Comparison of ENCODE assay signal across 17 cellular contexts in genomic region chr3:15333957-15334263, GRCh38. TPM values are rescaled to one million over a fixed set of nuclear protein-coding genes. Genes with fewer than 3 reads are reported as not detected.
DNase-seq lines count a peak whose midpoint lies in the region; TF ChIP-seq lines count a peak whose summit lies in the region.
"Had no signal": no experiment of that assay in that cellular context is flagged by ENCODE, and none has a peak within 500 bp of the region (broad histone marks: within the 10 kb centered on the region; RNA-seq: fewer than 3 reads in every experiment).

No MANE protein-coding gene starts in this region.

- no peaks in the 10 kb centered on the region for H4K20me1 ChIP-seq in PC-9 (ENCODE audit: insufficient read depth)

- TF ChIP-seq CTCF in PC-9 (conservative IDR thresholded peaks at IDR 0.05) (no peak), nephron (IDR thresholded peaks at IDR 0.05; ENCODE audit: unreplicated experiment in 3 of 3) (no peak)

- CTCF ChIA-PET in PC-9 (lab: Charles Lee), result interaction anchor here (0.6 to 1.9 kb wide), 2 partner anchors 52 to 65 kb away, joined by 4 to 10 read pairs; no protein-coding TSS in a partner anchor
- CTCF ChIA-PET in activated naive CD4-positive, alpha-beta T cell treated with anti-CD3 and anti-CD28 coated beads, Interleukin-2, amount 10 ng/mL, durations not matched to agents 7 days and 5 days (lab: Charles Lee), result interaction anchor here (1.1 to 12.6 kb wide), 14 partner anchors 8 to 131 kb away, joined by 3 to 182 read pairs (median 4); no protein-coding TSS in a partner anchor

- H3K4me3 ChIP-seq in PC-9, result no peak overlapping the region
- H3K4me3 ChIP-seq: BLaER1, HAP-1 had no signal

- no peaks in the 10 kb centered on the region for H3K9me3 Mint-ChIP-seq in T-helper 2 cell treated with Interferon-gamma antibody and Interleukin-4, amounts not matched to agents 5 μg/mL and 100 μg/mL, for 36 hours
- H3K9me3 Mint-ChIP-seq in nephron, result no peaks in the 10 kb centered on the region
- no peaks in the 10 kb centered on the region for H3K9me3 Mint-ChIP-seq in activated naive CD4-positive, alpha-beta T cell treated with anti-CD3 and anti-CD28 coated beads, Interleukin-2, amount 10 ng/mL, durations not matched to agents 7 days and 5 days

- H3F3A ChIP-seq in PC-9 (ENCODE audit: insufficient read depth, low read depth), result peaks cover 6% of the 10 kb centered on the region

- H3K36me3 ChIP-seq in PC-9 (ENCODE audit: low read depth), result no peaks in the 10 kb centered on the region
- H3K36me3 ChIP-seq: BLaER1, HAP-1 had no signal

- peaks cover 19% of the 10 kb centered on the region for H3K36me3 Mint-ChIP-seq in T-helper 2 cell treated with Interferon-gamma antibody and Interleukin-4, amounts not matched to agents 5 μg/mL and 100 μg/mL, for 36 hours (ENCODE audit: low read depth)
- no peaks in the 10 kb centered on the region for H3K36me3 Mint-ChIP-seq in nephron (ENCODE audit: low read depth)
- H3K36me3 Mint-ChIP-seq in activated naive CD4-positive, alpha-beta T cell treated with anti-CD3 and anti-CD28 coated beads, Interleukin-2, amount 10 ng/mL, durations not matched to agents 7 days and 5 days, result peaks cover 25% of the 10 kb centered on the region

- H3K4me1 ChIP-seq in PC-9 (replicated peaks; ENCODE audit: insufficient read depth), result peaks cover 57% of the 10 kb centered on the region

- H3K79me2 ChIP-seq in PC-9 (ENCODE audit: low read depth), result peaks cover 31% of the 10 kb centered on the region

- peak overlapping the region; percentile 32 for H3K4me2 ChIP-seq in PC-9
- H3K4me2 ChIP-seq: BLaER1, SK-N-SH had no signal

- no peaks in the 10 kb centered on the region for H3K27me3 ChIP-seq in PC-9 (ENCODE audit: insufficient read depth, low read depth)

- H3K4me1 Mint-ChIP-seq in T-helper 2 cell treated with Interferon-gamma antibody and Interleukin-4, amounts not matched to agents 5 μg/mL and 100 μg/mL, for 36 hours (ENCODE audit: low read depth), result peaks cover 34% of the 10 kb centered on the region
- H3K4me1 Mint-ChIP-seq in nephron, result peaks cover 32% of the 10 kb centered on the region
- peaks cover 53% of the 10 kb centered on the region for H3K4me1 Mint-ChIP-seq in activated naive CD4-positive, alpha-beta T cell treated with anti-CD3 and anti-CD28 coated beads, Interleukin-2, amount 10 ng/mL, durations not matched to agents 7 days and 5 days

- DNase-seq in T-helper 2 cell treated with Interferon-gamma antibody and Interleukin-4, amounts not matched to agents 5 μg/mL and 100 μg/mL, for 36 hours (ENCODE audit: low spot score), result no peak
- DNase-seq in T-helper 2 cell, result no peak
- no peak for DNase-seq in PC-9
- DNase-seq in central memory CD4-positive, alpha-beta T cell, result no peak
- DNase-seq in activated naive CD4-positive, alpha-beta T cell treated with anti-CD3 and anti-CD28 coated beads, Interleukin-2, amount 10 ng/mL, durations not matched to agents 7 days and 5 days, result no peak
- DNase-seq in H4 (ENCODE audit: low spot score), result no peak
- DNase-seq: DMS79, NCI-H1105, NCI-H1694, NCI-H2081 treated with DMSO at 0.1 percent for 48 hours, NCI-H446 treated with DMSO at 0.1 percent for 48 hours, NCI-H748 treated with DMSO at 0.1 percent for 48 hours, SHP77 treated with DMSO at 0.1 percent for 48 hours, SK-N-SH had no signal

- BruUV-seq in PC-9 (replicated peaks; lab: Mats Ljungman, UMichigan), result no TSS peak

- peaks cover 6% of the 10 kb centered on the region for H3K27me3 Mint-ChIP-seq in T-helper 2 cell treated with Interferon-gamma antibody and Interleukin-4, amounts not matched to agents 5 μg/mL and 100 μg/mL, for 36 hours (ENCODE audit: low read depth)
- H3K27me3 Mint-ChIP-seq in nephron (ENCODE audit: low read depth), result peaks cover 26% of the 10 kb centered on the region
- H3K27me3 Mint-ChIP-seq in activated naive CD4-positive, alpha-beta T cell treated with anti-CD3 and anti-CD28 coated beads, Interleukin-2, amount 10 ng/mL, durations not matched to agents 7 days and 5 days, result peaks cover 9% of the 10 kb centered on the region

- H3K9me3 ChIP-seq in PC-9 (ENCODE audit: insufficient read depth, low read depth), result no peaks in the 10 kb centered on the region
- H3K9me3 ChIP-seq: BLaER1, HAP-1, SK-N-SH had no signal

- no peaks in the 10 kb centered on the region for H3K9me2 ChIP-seq in PC-9 (ENCODE audit: insufficient read depth)
- H3K9me2 ChIP-seq: SK-N-SH had no signal

- POLR2A ChIA-PET in PC-9 (lab: Charles Lee; ENCODE audit: unreplicated experiment), result no interaction called here

- H3K27ac ChIP-seq in PC-9, result peak overlapping the region; percentile 43
- H3K27ac ChIP-seq: BLaER1 had no signal

- H2AFZ ChIP-seq in PC-9, result peak overlapping the region; percentile 85

- no peak overlapping the region for H3K27ac Mint-ChIP-seq in T-helper 2 cell treated with Interferon-gamma antibody and Interleukin-4, amounts not matched to agents 5 μg/mL and 100 μg/mL, for 36 hours
- no peak overlapping the region for H3K27ac Mint-ChIP-seq in nephron
- no peak overlapping the region for H3K27ac Mint-ChIP-seq in activated naive CD4-positive, alpha-beta T cell treated with anti-CD3 and anti-CD28 coated beads, Interleukin-2, amount 10 ng/mL, durations not matched to agents 7 days and 5 days

- intact Hi-C loops in PC-9 (cut with micrococcal nuclease; ENCODE audit: unreplicated experiment), result loop anchor here (2.0 kb wide), 1 partner anchor 65 kb away; no protein-coding TSS in a partner anchor

- H3K4me3 Mint-ChIP-seq in T-helper 2 cell treated with Interferon-gamma antibody and Interleukin-4, amounts not matched to agents 5 μg/mL and 100 μg/mL, for 36 hours, result peak overlapping the region; percentile 40
- H3K4me3 Mint-ChIP-seq in nephron, result peak overlapping the region; percentile 9 to 97 (median 96)
- no peak overlapping the region for H3K4me3 Mint-ChIP-seq in activated naive CD4-positive, alpha-beta T cell treated with anti-CD3 and anti-CD28 coated beads, Interleukin-2, amount 10 ng/mL, durations not matched to agents 7 days and 5 days

RNA-seq across cellular contexts. Expression of gene SH3BP5, which starts 1.5 kb away (rescaled TPM):
- 31.6 and 39.3 TPM in 2 replicates for total RNA-seq in PC-9 (2021)
- total RNA-seq in H4 (2014; rRNA removed; shearing (Covaris generic)), result 11.7 and 12.4 TPM in 2 replicates
